Comparison of ENCODE assay signal across 18 cellular contexts in genomic region chr22:19815823-19816290, GRCh38. TPM values are rescaled to one million over a fixed set of nuclear protein-coding genes. Genes with fewer than 3 reads are reported as not detected.
DNase-seq lines count a peak whose midpoint lies in the region; ATAC-seq and TF ChIP-seq lines count a peak whose summit lies in the region.
"Had no signal": no experiment of that assay in that cellular context is flagged by ENCODE, and none has a peak within 500 bp of the region (broad histone marks: within the 10 kb centered on the region; RNA-seq: fewer than 3 reads in every experiment).

No MANE protein-coding gene starts in this region.

- no peak overlapping the region for H3K4ac ChIP-seq in neuronal stem cell (ENCODE audit: low read length)

- no peak overlapping the region for H2BK5ac ChIP-seq in neuronal stem cell (ENCODE audit: low read length)

- intact Hi-C loops in MCF 10A (cut with micrococcal nuclease) (no loop called here), mammary epithelial cell (cut with micrococcal nuclease) (no loop called here), body of pancreas (cut with DNase I) (no loop called here)

- peak overlapping the region; percentile 9 for H3K27ac Mint-ChIP-seq in MCF 10A (ENCODE audit: low read depth, unreplicated experiment)

- BruUV-seq in MCF 10A (replicated peaks; lab: Mats Ljungman, UMichigan) (no TSS peak), mammary epithelial cell (replicated peaks; lab: Mats Ljungman, UMichigan) (no TSS peak)

- peaks cover 5% of the 10 kb centered on the region for H3K4me1 Mint-ChIP-seq in MCF 10A (ENCODE audit: insufficient read depth, unreplicated experiment)

- no peaks in the 10 kb centered on the region for H3K9me3 Mint-ChIP-seq in MCF 10A (ENCODE audit: unreplicated experiment)

- H3K27me3 Mint-ChIP-seq in MCF 10A (ENCODE audit: insufficient read depth, unreplicated experiment) = no peaks in the 10 kb centered on the region

- H2BK15ac ChIP-seq in neuronal stem cell (ENCODE audit: low read length) = no peak overlapping the region

- no peak overlapping the region for H3K9ac ChIP-seq in mammary epithelial cell (ENCODE audit: insufficient read depth, low read length)
- no peak overlapping the region for H3K9ac ChIP-seq in neuronal stem cell (ENCODE audit: low read depth, low read length, poor library complexity)

- TF ChIP-seq CTCF in MCF 10A (IDR thresholded peaks at IDR 0.05; ENCODE audit: unreplicated experiment) (no peak), mammary epithelial cell (conservative IDR thresholded peaks at IDR 0.05 in 1 of 2, IDR thresholded peaks at IDR 0.05 in 1 of 2; ENCODE audit: extremely low read depth in 1 of 2, insufficient read depth in 1 of 2, low read depth in 1 of 2, low read length in 2 of 2) (no peak), body of pancreas (IDR thresholded peaks at IDR 0.05) (no peak)

- H3K36me3 ChIP-seq in mammary epithelial cell (ENCODE audit: insufficient read depth, low read length) (no peaks in the 10 kb centered on the region), neuronal stem cell (replicated peaks in 1 of 2; ENCODE audit: control insufficient read depth in 2 of 2, insufficient read depth in 2 of 2, low read length in 2 of 2) (peaks cover 0 to 4% of the 10 kb centered on the region in 2 donors), body of pancreas (replicated peaks in 1 of 2; ENCODE audit: insufficient read depth in 1 of 2, low read depth in 2 of 2) (no peaks in the 10 kb centered on the region)
- H3K36me3 ChIP-seq: HAP-1, Peyer's patch had no signal

- H3K36me3 Mint-ChIP-seq in MCF 10A (ENCODE audit: insufficient read depth, unreplicated experiment) = peaks cover 17% of the 10 kb centered on the region

- dilution Hi-C loops in mammary epithelial cell (cut with HindIII; ENCODE audit: low sequenced_read_pairs) = no loop called here

- no peak overlapping the region for H2BK120ac ChIP-seq in neuronal stem cell (ENCODE audit: low read depth, low read length)

- H2BK12ac ChIP-seq in neuronal stem cell (ENCODE audit: low read length) = no peak overlapping the region

- H3K4me3 ChIP-seq in mammary epithelial cell (replicated peaks in 1 of 3; ENCODE audit: insufficient read depth in 1 of 3, low read depth in 2 of 3, low read length in 3 of 3) (no peak overlapping the region), neuronal stem cell (ENCODE audit: low read length in 2 of 2) (no peak overlapping the region), body of pancreas (no peak overlapping the region)
- H3K4me3 ChIP-seq: GM12878, HAP-1, Peyer's patch had no signal

- H3K9me3 ChIP-seq in mammary epithelial cell (replicated peaks; ENCODE audit: insufficient read depth, low read length) (no peaks in the 10 kb centered on the region), neuronal stem cell (replicated peaks in 1 of 2; ENCODE audit: control insufficient read depth in 2 of 2, insufficient read depth in 1 of 2, low read depth in 1 of 2, low read length in 2 of 2) (no peaks in the 10 kb centered on the region), body of pancreas (no peaks in the 10 kb centered on the region)
- H3K9me3 ChIP-seq: HAP-1, Peyer's patch had no signal

- peaks cover 17% of the 10 kb centered on the region for H3K4me1 ChIP-seq in mammary epithelial cell (ENCODE audit: insufficient read depth, low read length)
- H3K4me1 ChIP-seq in neuronal stem cell (ENCODE audit: control insufficient read depth in 2 of 2, insufficient read depth in 1 of 2, low read depth in 1 of 2, low read length in 2 of 2) = peaks cover 0 to 3% of the 10 kb centered on the region in 2 donors
- no peaks in the 10 kb centered on the region for H3K4me1 ChIP-seq in body of pancreas
- H3K4me1 ChIP-seq: HAP-1, Peyer's patch had no signal

- DNase-seq in MCF 10A (ENCODE audit: unreplicated experiment) (no peak), mammary epithelial cell (no peak), neuronal stem cell (ENCODE audit: low spot score) (no peak), body of pancreas (no peak), SIG-M5 (lab: John Stamatoyannopoulos, UW) (no peak), NCI-H446 (lab: John Stamatoyannopoulos, UW) (no peak)
- DNase-seq in activated CD8-positive, alpha-beta memory T cell treated with anti-CD3 and anti-CD28 coated beads, Interleukin-2, amount 50 U/mL, for 4 hours = peak; percentile 6
- DNase-seq: Calu3, NCI-H1092, NCI-H2107, NCI-H82, Peyer's patch, SHP77 had no signal

- no peak overlapping the region for H2AK5ac ChIP-seq in neuronal stem cell (ENCODE audit: low read depth, low read length)

- H2AFZ ChIP-seq in mammary epithelial cell (ENCODE audit: low read depth, low read length) (no peak overlapping the region), neuronal stem cell (ENCODE audit: low read length) (no peak overlapping the region)

- 98% methylated on average over 10 of the region's 16 CpGs for WGBS in mammary epithelial cell (ENCODE audit: low coverage, missing lambda C conversion rate)
- WGBS in neuronal stem cell (ENCODE audit: extremely low coverage in 2 of 2, insufficient read length in 2 of 2, insufficient replicate concordance in 1 of 2), 2 donors = no CpG with 5 or more reads among the region's 16 CpGs
- 88 to 89% methylated on average over 16 of the region's 16 CpGs for WGBS in body of pancreas, 2 donors

- peaks cover 4% of the 10 kb centered on the region for H3K79me1 ChIP-seq in neuronal stem cell (ENCODE audit: low read depth, low read length)

- no peaks in the 10 kb centered on the region for H4K20me1 ChIP-seq in mammary epithelial cell (ENCODE audit: insufficient read depth, low read length)

- H4K8ac ChIP-seq in neuronal stem cell (ENCODE audit: low read depth, low read length) = no peak overlapping the region

- H3K27ac ChIP-seq in mammary epithelial cell (ENCODE audit: insufficient read depth, low read depth, low read length) = no peak overlapping the region
- H3K27ac ChIP-seq in neuronal stem cell (replicated peaks; ENCODE audit: low read length) = no peak overlapping the region
- no peak overlapping the region for H3K27ac ChIP-seq in body of pancreas
- H3K27ac ChIP-seq: C4-2B, Peyer's patch had no signal

- POLR2A ChIA-PET in MCF 10A (lab: Yijun Ruan, JAX) = no interaction called here

- H3K23ac ChIP-seq in neuronal stem cell (ENCODE audit: low read depth, low read length, poor library complexity) = peak overlapping the region; percentile 37

- in situ Hi-C loops in mammary epithelial cell (cut with MboI; ENCODE audit: low sequenced_read_pairs in 2 of 2) = loop anchor here in 1 of 2 donors (10.0 kb wide), 1 partner anchor 61 kb away; no protein-coding TSS in a partner anchor

- no peak for TF ChIP-seq POLR2A in body of pancreas (IDR thresholded peaks at IDR 0.05)

- H3K27me3 ChIP-seq in mammary epithelial cell (ENCODE audit: insufficient read depth, low read length) (no peaks in the 10 kb centered on the region), neuronal stem cell (ENCODE audit: control insufficient read depth in 3 of 3, insufficient read depth in 3 of 3, low read depth in 1 of 3, low read length in 3 of 3) (no peaks in the 10 kb centered on the region), body of pancreas (no peaks in the 10 kb centered on the region)
- H3K27me3 ChIP-seq: Peyer's patch had no signal

- ATAC-seq in GM21576 (IDR thresholded peaks at IDR 0.05; ENCODE audit: unreplicated experiment) = no peak
- ATAC-seq in body of pancreas = no peak
- ATAC-seq: GM12878 had no signal

- H3K4me3 Mint-ChIP-seq in MCF 10A (ENCODE audit: unreplicated experiment) = no peak overlapping the region

- H3K79me2 ChIP-seq in mammary epithelial cell (ENCODE audit: insufficient read depth, low read length) = no peaks in the 10 kb centered on the region

- no peak overlapping the region for H3K4me2 ChIP-seq in mammary epithelial cell (ENCODE audit: insufficient read depth, low read depth, low read length)
- no peak overlapping the region for H3K4me2 ChIP-seq in neuronal stem cell (ENCODE audit: insufficient read depth, low read length, poor library complexity, severe bottlenecking)

- no peak overlapping the region for H4K91ac ChIP-seq in neuronal stem cell (ENCODE audit: low read depth, low read length, poor library complexity)

- CTCF ChIA-PET in MCF 10A (lab: Yijun Ruan, JAX) = interaction anchor here (0.6 kb wide), 1 partner anchor 85 kb away, joined by 6 read pairs; no protein-coding TSS in a partner anchor
- CTCF ChIA-PET in mammary epithelial cell (lab: Charles Lee; ENCODE audit: low non-redundant PET) = no interaction called here

- H3K14ac ChIP-seq in neuronal stem cell (ENCODE audit: low read length) = no peak overlapping the region

- H3K18ac ChIP-seq in neuronal stem cell (ENCODE audit: low read length) = no peak overlapping the region

RNA-seq across cellular contexts. Expression of gene GNB1L, which starts 38.8 kb away (rescaled TPM):
- total RNA-seq in MCF 10A (2022) (4.3 and 7.1 TPM in 2 replicates), mammary epithelial cell (1 to 10 TPM; 3.8 to 7.8 TPM), body of pancreas (1 to 10 TPM; 1.3 to 3.3 TPM)
- 7.9 TPM for polyA plus RNA-seq in mammary epithelial cell
- polyA minus RNA-seq in mammary epithelial cell = 0.93 TPM
- polyA plus RNA-seq in neuronal stem cell (2013, experiment 1 of 2) = 7.9 TPM
- 8.3 TPM for polyA plus RNA-seq in neuronal stem cell (2013, experiment 2 of 2)

RNA-seq across cellular contexts. Expression of gene RTL10, which starts 38.8 kb away (rescaled TPM):
- total RNA-seq in MCF 10A (2022) = 16.8 and 20.6 TPM in 2 replicates
- total RNA-seq in mammary epithelial cell = 10 to 100 TPM; 20.7 to 21.9 TPM
- polyA plus RNA-seq in mammary epithelial cell = 17.8 TPM
- polyA minus RNA-seq in mammary epithelial cell = 72.2 TPM
- polyA plus RNA-seq in neuronal stem cell (2013, experiment 1 of 2) = 9.7 TPM
- polyA plus RNA-seq in neuronal stem cell (2013, experiment 2 of 2) = 10.2 TPM
- total RNA-seq in body of pancreas = 10 to 100 TPM; 10.2 to 14.8 TPM

RNA-seq across cellular contexts. Expression of gene TBX1, which starts 55.3 kb away (rescaled TPM):
- total RNA-seq in MCF 10A (2022) (not detected in 2 replicates), mammary epithelial cell (under 1 TPM in 1 of 2 donors, not detected in 1; 0.17 TPM), body of pancreas (1 to 10 TPM in 1 of 2 donors, not detected in 1; 1.0 TPM)
- not detected for polyA plus RNA-seq in mammary epithelial cell
- polyA minus RNA-seq in mammary epithelial cell = not detected
- 0.31 TPM for polyA plus RNA-seq in neuronal stem cell (2013, experiment 1 of 2)
- 0.26 TPM for polyA plus RNA-seq in neuronal stem cell (2013, experiment 2 of 2)
- total RNA-seq: Calu3, GM12878, HT-29 had no signal
- polyA plus RNA-seq: GM12878 had no signal
